In the genomic region with DNA sequence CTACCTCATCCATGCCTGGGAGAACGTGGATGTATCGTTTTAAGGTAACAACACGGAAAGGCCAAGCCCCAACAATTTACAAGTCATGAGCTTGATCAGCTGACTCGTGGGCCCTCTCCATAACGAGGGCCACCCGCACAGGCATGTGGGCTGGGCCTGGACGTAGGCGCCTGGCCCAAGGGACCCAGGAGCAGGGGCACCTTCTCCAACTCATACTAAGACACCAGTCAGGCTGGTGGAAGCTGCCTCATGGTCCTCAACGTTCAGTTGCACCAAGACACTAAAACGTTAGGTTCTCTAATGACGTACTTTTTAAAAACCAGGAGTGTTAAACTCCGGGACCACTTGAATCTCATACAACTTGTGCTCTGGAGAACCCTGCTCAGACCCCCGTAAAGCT, we compare ENCODE assay signal across 32 cellular contexts. TPM values are rescaled to one million over a fixed set of nuclear protein-coding genes. Genes with fewer than 3 reads are reported as not detected.
A peak's percentile ranks its signal among the peaks of the same experiment; 100 is the strongest.
DNase-seq lines count a peak whose midpoint lies in the region; ATAC-seq and TF ChIP-seq lines count a peak whose summit lies in the region.
"Had no signal": no experiment of that assay in that cellular context is flagged by ENCODE, and none has a peak within 500 bp of the region (broad histone marks: within the 10 kb centered on the region; RNA-seq: fewer than 3 reads in every experiment).

No MANE protein-coding gene starts in this region.

- no peaks in the 10 kb centered on the region for H3K9me3 Mint-ChIP-seq in activated CD4-positive, alpha-beta T cell treated with anti-CD3 and anti-CD28 coated beads, Interleukin-2, amount 10 ng/mL, durations not matched to agents 7 days and 5 days
- H3K9me3 Mint-ChIP-seq in CD4-positive, alpha-beta memory T cell: peaks cover 0 to 2% (median 0%) of the 10 kb centered on the region in 8 donors
- H3K9me3 Mint-ChIP-seq in activated CD8-positive, alpha-beta T cell treated with anti-CD3 and anti-CD28 coated beads for 36 hours: no peaks in the 10 kb centered on the region
- no peaks in the 10 kb centered on the region for H3K9me3 Mint-ChIP-seq in naive thymus-derived CD8-positive, alpha-beta T cell
- H3K9me3 Mint-ChIP-seq: activated T-helper 2 cell treated with anti-CD3 and anti-CD28 coated beads, Interferon-gamma antibody, Interleukin-2, Interleukin-4, amounts not matched to agents 10 μg/mL and 5 μg/mL and 100 μg/mL, durations not matched to agents 14 hours and 24 hours and 36 hours; mesothelial cell of epicardium; type B pancreatic cell had no signal

- H3K27ac Mint-ChIP-seq in activated CD4-positive, alpha-beta T cell treated with anti-CD3 and anti-CD28 coated beads, Interleukin-2, amount 10 ng/mL, durations not matched to agents 7 days and 5 days: peak overlapping the region; percentile 80
- peak overlapping the region; percentile 74 to 100 (median 99) for H3K27ac Mint-ChIP-seq in CD4-positive, alpha-beta memory T cell
- H3K27ac Mint-ChIP-seq in activated CD8-positive, alpha-beta T cell treated with anti-CD3 and anti-CD28 coated beads for 36 hours: peak overlapping the region; percentile 52
- H3K27ac Mint-ChIP-seq in naive thymus-derived CD8-positive, alpha-beta T cell: peak overlapping the region; percentile 97 to 100 (median 99)
- H3K27ac Mint-ChIP-seq: activated T-helper 2 cell treated with anti-CD3 and anti-CD28 coated beads, Interferon-gamma antibody, Interleukin-2, Interleukin-4, amounts not matched to agents 10 μg/mL and 5 μg/mL and 100 μg/mL, durations not matched to agents 14 hours and 24 hours and 36 hours; mesothelial cell of epicardium; type B pancreatic cell had no signal

- ATAC-seq in activated CD8-positive, alpha-beta T cell treated with anti-CD3 and anti-CD28 coated beads for 36 hours: no peak
- ATAC-seq in naive thymus-derived CD8-positive, alpha-beta T cell: no peak
- ATAC-seq in GM18909 (IDR thresholded peaks at IDR 0.05; ENCODE audit: poor library complexity, unreplicated experiment) (no peak), right cardiac atrium (no peak)
- ATAC-seq: body of pancreas, heart right ventricle had no signal

- CTCF ChIA-PET in activated CD4-positive, alpha-beta T cell treated with anti-CD3 and anti-CD28 coated beads, Interleukin-2, amount 10 ng/mL, durations not matched to agents 7 days and 5 days (lab: Charles Lee): interaction anchor here (0.8 to 1.3 kb wide), 4 partner anchors 9 to 24 kb away, joined by 3 to 5 read pairs (median 4); partner anchors contain the start of gene EIF3G
- CTCF ChIA-PET in CD4-positive, alpha-beta memory T cell (lab: Charles Lee; ENCODE audit: partially characterized antibody): interaction anchor here (0.5 to 4.8 kb wide), 6 partner anchors 9 to 109 kb away, joined by 4 to 23 read pairs (median 16); partner anchors contain the start of genes EIF3G and P2RY11
- CTCF ChIA-PET in activated CD8-positive, alpha-beta T cell treated with anti-CD3 and anti-CD28 coated beads for 36 hours (lab: Charles Lee): no interaction called here

- no peak overlapping the region for H3K4me3 Mint-ChIP-seq in activated CD4-positive, alpha-beta T cell treated with anti-CD3 and anti-CD28 coated beads, Interleukin-2, amount 10 ng/mL, durations not matched to agents 7 days and 5 days
- H3K4me3 Mint-ChIP-seq in CD4-positive, alpha-beta memory T cell: peak overlapping the region in 7 of 8 donors; percentile 20 to 46 (median 31)
- H3K4me3 Mint-ChIP-seq in activated CD8-positive, alpha-beta T cell treated with anti-CD3 and anti-CD28 coated beads for 36 hours: no peak overlapping the region
- peak overlapping the region; percentile 29 to 90 (median 74) for H3K4me3 Mint-ChIP-seq in naive thymus-derived CD8-positive, alpha-beta T cell
- H3K4me3 Mint-ChIP-seq: mesothelial cell of epicardium, type B pancreatic cell had no signal

- WGBS in right cardiac atrium: 90% methylated on average over 13 of the region's 13 CpGs

- intact Hi-C loops in CD4-positive, alpha-beta memory T cell (cut with micrococcal nuclease): loop anchor here (5.0 kb wide), 1 partner anchor 91 kb away; the partner anchor contains the start of gene S1PR2
- intact Hi-C loops in activated CD8-positive, alpha-beta T cell treated with anti-CD3 and anti-CD28 coated beads for 36 hours (cut with micrococcal nuclease): no loop called here
- intact Hi-C loops in right cardiac atrium (cut with DNase I): no loop called here

- peaks cover 36% of the 10 kb centered on the region for H3K4me1 Mint-ChIP-seq in activated CD4-positive, alpha-beta T cell treated with anti-CD3 and anti-CD28 coated beads, Interleukin-2, amount 10 ng/mL, durations not matched to agents 7 days and 5 days
- H3K4me1 Mint-ChIP-seq in CD4-positive, alpha-beta memory T cell: peaks cover 18 to 52% (median 42%) of the 10 kb centered on the region in 4 donors
- peaks cover 33% of the 10 kb centered on the region for H3K4me1 Mint-ChIP-seq in activated CD8-positive, alpha-beta T cell treated with anti-CD3 and anti-CD28 coated beads for 36 hours (ENCODE audit: low read depth)
- peaks cover 8 to 67% (median 34%) of the 10 kb centered on the region in 4 donors for H3K4me1 Mint-ChIP-seq in naive thymus-derived CD8-positive, alpha-beta T cell
- H3K4me1 Mint-ChIP-seq: mesothelial cell of epicardium had no signal

- H3K27ac ChIP-seq in CD4-positive, alpha-beta memory T cell (ENCODE audit: low read depth, low read length): peak overlapping the region; percentile 66
- no peak overlapping the region for H3K27ac ChIP-seq in right cardiac atrium (ENCODE audit: low read length)
- H3K27ac ChIP-seq: body of pancreas, dorsolateral prefrontal cortex, neutrophil, sigmoid colon, SJCRH30 had no signal

- H3K27me3 Mint-ChIP-seq in activated CD4-positive, alpha-beta T cell treated with anti-CD3 and anti-CD28 coated beads, Interleukin-2, amount 10 ng/mL, durations not matched to agents 7 days and 5 days: no peaks in the 10 kb centered on the region
- no peaks in the 10 kb centered on the region for H3K27me3 Mint-ChIP-seq in CD4-positive, alpha-beta memory T cell
- no peaks in the 10 kb centered on the region for H3K27me3 Mint-ChIP-seq in activated CD8-positive, alpha-beta T cell treated with anti-CD3 and anti-CD28 coated beads for 36 hours
- H3K27me3 Mint-ChIP-seq in naive thymus-derived CD8-positive, alpha-beta T cell: no peaks in the 10 kb centered on the region
- H3K27me3 Mint-ChIP-seq: type B pancreatic cell had no signal

- no peaks in the 10 kb centered on the region for H3K27me3 ChIP-seq in CD4-positive, alpha-beta memory T cell (ENCODE audit: insufficient read depth, low read length)
- H3K27me3 ChIP-seq in right cardiac atrium (ENCODE audit: control insufficient read depth, insufficient read depth): no peaks in the 10 kb centered on the region
- H3K27me3 ChIP-seq: body of pancreas, dorsolateral prefrontal cortex, heart right ventricle, neutrophil, sigmoid colon, SJCRH30 had no signal

- DNase-seq in activated CD4-positive, alpha-beta T cell treated with anti-CD3 and anti-CD28 coated beads, Interleukin-2, amount 10 ng/mL, durations not matched to agents 7 days and 5 days: no peak
- DNase-seq in activated CD4-positive, alpha-beta T cell treated with anti-CD3 and anti-CD28 coated beads, Interleukin-2, amount 50 U/mL, for 48 hours: no peak
- no peak for DNase-seq in CD4-positive, alpha-beta memory T cell
- DNase-seq in activated CD8-positive, alpha-beta T cell treated with anti-CD3 and anti-CD28 coated beads for 36 hours: no peak
- DNase-seq in naive thymus-derived CD8-positive, alpha-beta T cell: no peak
- DNase-seq in HT-29 (ENCODE audit: low spot score): no peak
- no peak for DNase-seq in right cardiac atrium
- DNase-seq: body of pancreas; DMS 273 treated with DMSO at 0.1 percent for 48 hours; dorsolateral prefrontal cortex; heart right ventricle; KG1; kidney; NCI-H1105; NCI-H1930; NCI-H2171 treated with DMSO at 0.1 percent for 48 hours; NCI-H510A; RPMI8226; sigmoid colon; SJCRH30; stimulated activated CD4-positive, alpha-beta T cell treated with anti-CD3 and anti-CD28 coated beads, Interleukin-4, amount 100 ng/mL, for 1 hour; substantia nigra; SW 1271; T1000 had no signal

- TF ChIP-seq CTCF in activated CD8-positive, alpha-beta T cell treated with anti-CD3 and anti-CD28 coated beads for 36 hours (IDR thresholded peaks at IDR 0.05): no peak

- H3K36me3 ChIP-seq in CD4-positive, alpha-beta memory T cell (ENCODE audit: insufficient read depth, low read length): peaks cover 67% of the 10 kb centered on the region

- H3K4me1 ChIP-seq in CD4-positive, alpha-beta memory T cell (ENCODE audit: insufficient read depth, low read length): peaks cover 51% of the 10 kb centered on the region
- H3K4me1 ChIP-seq in right cardiac atrium (ENCODE audit: control insufficient read depth, insufficient read depth, low read length): no peaks in the 10 kb centered on the region
- H3K4me1 ChIP-seq: body of pancreas, sigmoid colon, SJCRH30 had no signal

- no peaks in the 10 kb centered on the region for H3K9me3 ChIP-seq in CD4-positive, alpha-beta memory T cell (ENCODE audit: control insufficient read depth in 1 of 2, low read length in 2 of 2)
- no peaks in the 10 kb centered on the region for H3K9me3 ChIP-seq in right cardiac atrium (ENCODE audit: control insufficient read depth, low read length)
- H3K9me3 ChIP-seq: body of pancreas, heart right ventricle, neutrophil, sigmoid colon, SJCRH30 had no signal

- POLR2A ChIA-PET in activated CD4-positive, alpha-beta T cell treated with anti-CD3 and anti-CD28 coated beads, Interleukin-2, amount 10 ng/mL, durations not matched to agents 7 days and 5 days (lab: Charles Lee): interaction anchor here (0.6 kb wide), 1 partner anchor 281 kb away, joined by 5 read pairs; no protein-coding TSS in a partner anchor
- POLR2A ChIA-PET in CD4-positive, alpha-beta memory T cell (lab: Charles Lee; ENCODE audit: partially characterized antibody): interaction anchor here (0.5 to 4.3 kb wide), 11 partner anchors 9 to 1553 kb away, joined by 3 to 38 read pairs (median 21); partner anchors contain the start of genes ANGPTL6, DNMT1, EIF3G and MRPL4
- POLR2A ChIA-PET in activated CD8-positive, alpha-beta T cell treated with anti-CD3 and anti-CD28 coated beads for 36 hours (lab: Charles Lee): interaction anchor here (2.7 to 3.0 kb wide), 2 partner anchors 10 to 27 kb away, joined by 12 to 15 read pairs; no protein-coding TSS in a partner anchor
- POLR2A ChIA-PET in naive thymus-derived CD8-positive, alpha-beta T cell (lab: Charles Lee): interaction anchor here (0.7 to 9.5 kb wide), 7 partner anchors 9 to 45 kb away, joined by 3 to 116 read pairs (median 14); partner anchors contain the start of genes ANGPTL6, EIF3G and P2RY11

- peak overlapping the region in 1 of 2 donors; percentile 24 for H3K4me3 ChIP-seq in CD4-positive, alpha-beta memory T cell (ENCODE audit: low read length in 2 of 2)
- no peak overlapping the region for H3K4me3 ChIP-seq in right cardiac atrium (ENCODE audit: low read length)
- H3K4me3 ChIP-seq: body of pancreas, dorsolateral prefrontal cortex, heart right ventricle, sigmoid colon, SJCRH30 had no signal

- peaks cover 73% of the 10 kb centered on the region for H3K36me3 Mint-ChIP-seq in activated CD4-positive, alpha-beta T cell treated with anti-CD3 and anti-CD28 coated beads, Interleukin-2, amount 10 ng/mL, durations not matched to agents 7 days and 5 days (ENCODE audit: low read depth)
- H3K36me3 Mint-ChIP-seq in CD4-positive, alpha-beta memory T cell: peaks cover 49 to 62% of the 10 kb centered on the region in 2 donors
- peaks cover 75% of the 10 kb centered on the region for H3K36me3 Mint-ChIP-seq in activated CD8-positive, alpha-beta T cell treated with anti-CD3 and anti-CD28 coated beads for 36 hours (ENCODE audit: low read depth)
- peaks cover 5 to 65% (median 36%) of the 10 kb centered on the region in 3 donors for H3K36me3 Mint-ChIP-seq in naive thymus-derived CD8-positive, alpha-beta T cell

RNA-seq across cellular contexts. Expression of gene EIF3G, which starts 21.8 kb away (rescaled TPM):
- total RNA-seq in activated CD4-positive, alpha-beta T cell treated with anti-CD3 and anti-CD28 coated beads, Interleukin-2, amount 10 ng/mL, durations not matched to agents 7 days and 5 days: 100 to 1,000 TPM; 228 to 230 TPM
- 100 to 1,000 TPM; 306 to 315 TPM for total RNA-seq in CD4-positive, alpha-beta memory T cell
- 100 to 1,000 TPM; 226 to 239 TPM for polyA plus RNA-seq in CD4-positive, alpha-beta memory T cell
- total RNA-seq in activated CD8-positive, alpha-beta T cell treated with anti-CD3 and anti-CD28 coated beads for 36 hours: 100 to 1,000 TPM; 275 to 286 TPM
- total RNA-seq in naive thymus-derived CD8-positive, alpha-beta T cell: 100 to 1,000 TPM; 363 to 378 TPM
- polyA plus RNA-seq in naive thymus-derived CD8-positive, alpha-beta T cell: 100 to 1,000 TPM; 226 to 282 (median 269) TPM
- total RNA-seq in HT-29 (2014; rRNA removed; shearing (Covaris generic)): 288 and 299 TPM in 2 replicates
- total RNA-seq in right cardiac atrium: 100 to 1,000 TPM; 144 to 183 (median 158) TPM
- 127 TPM for polyA plus RNA-seq in right cardiac atrium

RNA-seq across cellular contexts. Expression of gene P2RY11, which starts 30.0 kb away (rescaled TPM):
- 10 to 100 TPM; 39.1 to 43.1 TPM for total RNA-seq in activated CD4-positive, alpha-beta T cell treated with anti-CD3 and anti-CD28 coated beads, Interleukin-2, amount 10 ng/mL, durations not matched to agents 7 days and 5 days
- 10 to 100 TPM; 42.6 to 49.7 TPM for total RNA-seq in CD4-positive, alpha-beta memory T cell
- 1 to 10 TPM in 1 of 2 donors, under 1 TPM in 1; 0.24 to 4.7 TPM for polyA plus RNA-seq in CD4-positive, alpha-beta memory T cell
- 10 to 100 TPM; 59.0 to 62.1 TPM for total RNA-seq in activated CD8-positive, alpha-beta T cell treated with anti-CD3 and anti-CD28 coated beads for 36 hours
- total RNA-seq in naive thymus-derived CD8-positive, alpha-beta T cell: 10 to 100 TPM; 61.4 to 68.0 TPM
- 1 to 10 TPM; 2.2 to 4.2 (median 2.9) TPM for polyA plus RNA-seq in naive thymus-derived CD8-positive, alpha-beta T cell
- 5.5 and 11.1 TPM in 2 replicates for total RNA-seq in HT-29 (2014; rRNA removed; shearing (Covaris generic))
- 1 to 10 TPM; 4.4 to 6.6 (median 4.9) TPM for total RNA-seq in right cardiac atrium
- 2.9 TPM for polyA plus RNA-seq in right cardiac atrium

RNA-seq across cellular contexts. Expression of gene PPAN, which starts 35.3 kb away (rescaled TPM):
- 10 to 100 TPM; 77.8 to 77.9 TPM for total RNA-seq in activated CD4-positive, alpha-beta T cell treated with anti-CD3 and anti-CD28 coated beads, Interleukin-2, amount 10 ng/mL, durations not matched to agents 7 days and 5 days
- 100 to 1,000 TPM in 1 of 2 experiments, 10 to 100 TPM in 1; 92.5 to 102 TPM for total RNA-seq in CD4-positive, alpha-beta memory T cell
- 10 to 100 TPM; 14.5 to 51.1 TPM for polyA plus RNA-seq in CD4-positive, alpha-beta memory T cell
- total RNA-seq in activated CD8-positive, alpha-beta T cell treated with anti-CD3 and anti-CD28 coated beads for 36 hours: 100 to 1,000 TPM; 165 to 171 TPM
- 100 to 1,000 TPM; 109 to 122 TPM for total RNA-seq in naive thymus-derived CD8-positive, alpha-beta T cell
- 10 to 100 TPM; 15.7 to 42.7 (median 25.8) TPM for polyA plus RNA-seq in naive thymus-derived CD8-positive, alpha-beta T cell
- 90.3 and 97.0 TPM in 2 replicates for total RNA-seq in HT-29 (2014; rRNA removed; shearing (Covaris generic))
- 10 to 100 TPM; 16.5 to 29.4 (median 25.7) TPM for total RNA-seq in right cardiac atrium
- polyA plus RNA-seq in right cardiac atrium: 25.2 TPM

RNA-seq across cellular contexts. Expression of gene ANGPTL6, which starts 39.0 kb away (rescaled TPM):
- 1 to 10 TPM in 1 of 2 experiments, under 1 TPM in 1; 0.99 to 1.3 TPM for total RNA-seq in activated CD4-positive, alpha-beta T cell treated with anti-CD3 and anti-CD28 coated beads, Interleukin-2, amount 10 ng/mL, durations not matched to agents 7 days and 5 days
- total RNA-seq in CD4-positive, alpha-beta memory T cell: under 1 TPM; 0.52 to 0.83 TPM
- polyA plus RNA-seq in CD4-positive, alpha-beta memory T cell: under 1 TPM; 0.19 to 0.29 TPM
- total RNA-seq in activated CD8-positive, alpha-beta T cell treated with anti-CD3 and anti-CD28 coated beads for 36 hours: 10 to 100 TPM; 11.8 to 12.0 TPM
- total RNA-seq in naive thymus-derived CD8-positive, alpha-beta T cell: 1 to 10 TPM; 1.3 to 1.8 TPM
- under 1 TPM; 0.54 to 0.82 (median 0.65) TPM for polyA plus RNA-seq in naive thymus-derived CD8-positive, alpha-beta T cell
- total RNA-seq in HT-29 (2014; rRNA removed; shearing (Covaris generic)): 0.34 and 1.6 TPM in 2 replicates
- total RNA-seq in right cardiac atrium: not detected
- 0.25 TPM for polyA plus RNA-seq in right cardiac atrium
- total RNA-seq: body of pancreas, frontal cortex, MCF 10A, posterior vena cava, sigmoid colon, SJCRH30 had no signal

RNA-seq across cellular contexts. Expression of gene DNMT1, which starts 53.3 kb away (rescaled TPM):
- 100 to 1,000 TPM; 375 to 404 TPM for total RNA-seq in activated CD4-positive, alpha-beta T cell treated with anti-CD3 and anti-CD28 coated beads, Interleukin-2, amount 10 ng/mL, durations not matched to agents 7 days and 5 days
- 100 to 1,000 TPM; 208 to 250 TPM for total RNA-seq in CD4-positive, alpha-beta memory T cell
- 100 to 1,000 TPM in 1 of 2 donors, 10 to 100 TPM in 1; 53.5 to 166 TPM for polyA plus RNA-seq in CD4-positive, alpha-beta memory T cell
- total RNA-seq in activated CD8-positive, alpha-beta T cell treated with anti-CD3 and anti-CD28 coated beads for 36 hours: 100 to 1,000 TPM; 372 to 379 TPM
- 100 to 1,000 TPM; 228 to 231 TPM for total RNA-seq in naive thymus-derived CD8-positive, alpha-beta T cell
- polyA plus RNA-seq in naive thymus-derived CD8-positive, alpha-beta T cell: 100 to 1,000 TPM in 2 of 3 donors, 10 to 100 TPM in 1; 93.7 to 146 (median 142) TPM
- 105 and 136 TPM in 2 replicates for total RNA-seq in HT-29 (2014; rRNA removed; shearing (Covaris generic))
- total RNA-seq in right cardiac atrium: 10 to 100 TPM; 21.0 to 37.2 (median 30.3) TPM
- polyA plus RNA-seq in right cardiac atrium: 19.3 TPM

Comparison
In these comparisons a context has a peak if more than half of its experiments do, and no peak if none do; other contexts are left out.
1. H3K4me3 Mint-ChIP-seq: peak in CD4-positive, alpha-beta memory T cell (7 of 8) and naive thymus-derived CD8-positive, alpha-beta T cell (10 of 10); none in activated CD4-positive, alpha-beta T cell treated with anti-CD3 and anti-CD28 coated beads, Interleukin-2, amount 10 ng/mL, durations not matched to agents 7 days and 5 days (single experiment) and activated CD8-positive, alpha-beta T cell treated with anti-CD3 and anti-CD28 coated beads for 36 hours (single experiment).
2. Peak in every context shown above with its lines, with median percentiles within 50 percentile points of each other: H3K27ac Mint-ChIP-seq.